8 cellular contexts compared by ENCODE assay signal in genomic region chr2:64114063-64114911, GRCh38. TPM values are rescaled to one million over a fixed set of nuclear protein-coding genes. Genes with fewer than 3 reads are reported as not detected.
DNase-seq lines count a peak whose midpoint lies in the region; ATAC-seq, FAIRE-seq and TF ChIP-seq lines count a peak whose summit lies in the region.

No MANE protein-coding gene starts in this region.

- peaks cover 0 to 2% (median 0%) of the 10 kb centered on the region in 8 donors for H3K9me3 Mint-ChIP-seq in CD4-positive, alpha-beta memory T cell
- peaks cover 0 to 2% (median 0%) of the 10 kb centered on the region in 11 donors for H3K9me3 Mint-ChIP-seq in naive thymus-derived CD4-positive, alpha-beta T cell

- SMC1A ChIA-PET in GM12878 (lab: Charles Lee; ENCODE audit: uncharacterized antibody, unreplicated experiment), result interaction anchor here (1.0 to 23.5 kb wide), 16 partner anchors 9 to 216 kb away, joined by 3 to 495 read pairs (median 5); no protein-coding TSS in a partner anchor

- BruUV-seq in GM12878 (replicated peaks; lab: Mats Ljungman, UMichigan), result no TSS peak

- H3K27me3 ChIP-seq in CD4-positive, alpha-beta memory T cell (ENCODE audit: insufficient read depth, low read length), result no peaks in the 10 kb centered on the region
- H3K27me3 ChIP-seq in GM12878 (replicated peaks in 1 of 2; ENCODE audit: control insufficient read depth in 2 of 2, insufficient read depth in 2 of 2, low read length in 1 of 2), result no peaks in the 10 kb centered on the region
- H3K27me3 ChIP-seq in naive thymus-derived CD4-positive, alpha-beta T cell (ENCODE audit: control insufficient read depth in 2 of 2, insufficient read depth in 2 of 2, low read length in 2 of 2), result no peaks in the 10 kb centered on the region

- H2AFZ ChIP-seq in GM12878 (ENCODE audit: control insufficient read depth, low read depth, low read length), result no peak overlapping the region

- DNase-seq in CD4-positive, alpha-beta memory T cell, result peak; percentile 27 to 40 (median 31)
- DNase-seq in HS-5 (ENCODE audit: low read depth), result peak; percentile 62
- peak; percentile 56 for DNase-seq in GM12878 (ENCODE audit: low read depth, low spot score)
- DNase-seq in naive thymus-derived CD4-positive, alpha-beta T cell, result peak in 5 of 9 donors; percentile 7 to 45 (median 34)
- no peak for DNase-seq in NCI-H524 treated with DMSO at 0.1 percent for 48 hours (lab: John Stamatoyannopoulos, UW)
- DNase-seq in posterior cingulate gyrus, result no peak
- no peak for DNase-seq in NCI-H146 (lab: John Stamatoyannopoulos, UW)

- no peak for TF ChIP-seq POLR2A in GM12878 (IDR thresholded peaks at IDR 0.05; ENCODE audit: low read depth, low read length)

- RAD21 ChIA-PET in GM12878 (lab: Charles Lee; ENCODE audit: unreplicated experiment), result interaction anchor here (0.7 to 2.4 kb wide), 10 partner anchors 9 to 214 kb away, joined by 3 to 10 read pairs (median 4); no protein-coding TSS in a partner anchor

- peak; percentile 47 for ATAC-seq in GM19438 (IDR thresholded peaks at IDR 0.05; ENCODE audit: low read depth, unreplicated experiment)
- peak; percentile 65 for ATAC-seq in GM12878
- peak; percentile 81 for ATAC-seq in naive thymus-derived CD4-positive, alpha-beta T cell

- intact Hi-C loops in CD4-positive, alpha-beta memory T cell (cut with micrococcal nuclease), result loop anchor here (2.0 kb wide), 1 partner anchor 21 kb away; no protein-coding TSS in a partner anchor
- intact Hi-C loops in GM12878 (cut with micrococcal nuclease; ENCODE audit: unreplicated experiment) (no loop called here), posterior cingulate gyrus (cut with DNase I) (no loop called here)
- intact Hi-C loops in naive thymus-derived CD4-positive, alpha-beta T cell (cut with micrococcal nuclease), result loop anchor here (1.0 to 5.0 kb wide), 8 partner anchors 13 to 493 kb away; no protein-coding TSS in a partner anchor

- POLR2A ChIA-PET in CD4-positive, alpha-beta memory T cell (lab: Charles Lee; ENCODE audit: partially characterized antibody), result interaction anchor here (1.9 kb wide), 1 partner anchor 212 kb away, joined by 4 read pairs; no protein-coding TSS in a partner anchor
- POLR2A ChIA-PET in GM12878 (lab: Charles Lee), result interaction anchor here (0.7 to 2.1 kb wide), 4 partner anchors 8 to 90 kb away, joined by 3 to 4 read pairs (median 3); no protein-coding TSS in a partner anchor
- POLR2A ChIA-PET in naive thymus-derived CD4-positive, alpha-beta T cell (lab: Charles Lee), result no interaction called here

- H3K79me2 ChIP-seq in GM12878 (ENCODE audit: control insufficient read depth, insufficient read depth, low read length), result peaks cover 98% of the 10 kb centered on the region

- peak overlapping the region in 7 of 8 donors; percentile 9 to 70 (median 36) for H3K4me3 Mint-ChIP-seq in CD4-positive, alpha-beta memory T cell
- H3K4me3 Mint-ChIP-seq in naive thymus-derived CD4-positive, alpha-beta T cell, result peak overlapping the region; percentile 12 to 75 (median 66)

- no peak overlapping the region for H3K4me3 ChIP-seq in CD4-positive, alpha-beta memory T cell (ENCODE audit: low read length in 2 of 2)
- H3K4me3 ChIP-seq in GM12878, result peak overlapping the region; percentile 28; the same call in 1 of the 2 replicates
- H3K4me3 ChIP-seq in naive thymus-derived CD4-positive, alpha-beta T cell (ENCODE audit: low read length), result no peak overlapping the region

- peak overlapping the region; percentile 56 for H3K4me2 ChIP-seq in GM12878 (ENCODE audit: control insufficient read depth, insufficient read depth)

- CTCF ChIA-PET in CD4-positive, alpha-beta memory T cell (lab: Charles Lee; ENCODE audit: partially characterized antibody), result no interaction called here
- CTCF ChIA-PET in GM12878 (lab: Yijun Ruan, JAX), result interaction anchor here (1.7 to 2.6 kb wide), 4 partner anchors 8 to 212 kb away, joined by 5 to 13 read pairs (median 8); no protein-coding TSS in a partner anchor
- CTCF ChIA-PET in naive thymus-derived CD4-positive, alpha-beta T cell (lab: Charles Lee), result interaction anchor here (0.7 kb wide), 1 partner anchor 150 kb away, joined by 4 read pairs; no protein-coding TSS in a partner anchor

- peak; percentile 59 to 82; a peak in 3 of 4 replicates for TF ChIP-seq EP300 in GM12878 (IDR thresholded peaks at IDR 0.05; ENCODE audit: borderline replicate concordance in 1 of 2, control insufficient read depth in 1 of 2, low read depth in 2 of 2, low read length in 2 of 2)

- no peaks in the 10 kb centered on the region for H3K27me3 Mint-ChIP-seq in CD4-positive, alpha-beta memory T cell
- H3K27me3 Mint-ChIP-seq in naive thymus-derived CD4-positive, alpha-beta T cell, result no peaks in the 10 kb centered on the region

- peaks cover 47 to 75% (median 59%) of the 10 kb centered on the region in 4 donors for H3K4me1 Mint-ChIP-seq in CD4-positive, alpha-beta memory T cell
- peaks cover 55 to 94% (median 85%) of the 10 kb centered on the region in 7 donors for H3K4me1 Mint-ChIP-seq in naive thymus-derived CD4-positive, alpha-beta T cell

- no peaks in the 10 kb centered on the region for H3K36me3 ChIP-seq in CD4-positive, alpha-beta memory T cell (ENCODE audit: insufficient read depth, low read length)
- H3K36me3 ChIP-seq in GM12878 (ENCODE audit: control insufficient read depth in 2 of 2, insufficient read depth in 2 of 2, low read length in 1 of 2), result peaks cover 0 to 3% of the 10 kb centered on the region in 2 experiments; a peak in 2 of 4 replicates
- H3K36me3 ChIP-seq in naive thymus-derived CD4-positive, alpha-beta T cell (ENCODE audit: control insufficient read depth in 2 of 3, insufficient read depth in 3 of 3, low read length in 3 of 3), result no peaks in the 10 kb centered on the region

- no peaks in the 10 kb centered on the region for H4K20me1 ChIP-seq in GM12878 (ENCODE audit: control insufficient read depth, insufficient read depth)

- H3K27ac ChIP-seq in CD4-positive, alpha-beta memory T cell (ENCODE audit: low read depth, low read length), result no peak overlapping the region
- peak overlapping the region; percentile 72 for H3K27ac ChIP-seq in GM12878 (ENCODE audit: control insufficient read depth, insufficient read depth)
- no peak overlapping the region for H3K27ac ChIP-seq in naive thymus-derived CD4-positive, alpha-beta T cell (ENCODE audit: low read depth, low read length)

- no peak for FAIRE-seq in GM12878 (lab: Jason Lieb, UNC)

- H3K27ac Mint-ChIP-seq in CD4-positive, alpha-beta memory T cell, result peak overlapping the region; percentile 23 to 77 (median 54)
- peak overlapping the region; percentile 12 to 75 (median 60) for H3K27ac Mint-ChIP-seq in naive thymus-derived CD4-positive, alpha-beta T cell

- 4% methylated on average over 1 of the region's 1 CpG for WGBS in GM12878 (ENCODE audit: insufficient coverage, insufficient replicate concordance, low lambda C conversion rate, missing lambda C conversion rate)

- TF ChIP-seq CTCF in GM12878 (IDR thresholded peaks at IDR 0.05 in 2 of 3, conservative IDR thresholded peaks at IDR 0.05 in 1 of 3; ENCODE audit: control insufficient read depth in 2 of 3, extremely low read depth in 1 of 3, insufficient read depth in 1 of 3, low read depth in 3 of 3, low read length in 3 of 3), result no peak

- in situ Hi-C loops in GM12878 (cut with MboI), result no loop called here

- peaks cover 0 to 5% of the 10 kb centered on the region in 2 donors for H3K36me3 Mint-ChIP-seq in CD4-positive, alpha-beta memory T cell
- H3K36me3 Mint-ChIP-seq in naive thymus-derived CD4-positive, alpha-beta T cell, result peaks cover 0 to 15% (median 4%) of the 10 kb centered on the region in 5 donors

- no peaks in the 10 kb centered on the region for H3K9me3 ChIP-seq in CD4-positive, alpha-beta memory T cell (ENCODE audit: control insufficient read depth in 1 of 2, low read length in 2 of 2)
- no peaks in the 10 kb centered on the region for H3K9me3 ChIP-seq in GM12878 (replicated peaks; ENCODE audit: control insufficient read depth, insufficient read depth, low read length)
- H3K9me3 ChIP-seq in naive thymus-derived CD4-positive, alpha-beta T cell (ENCODE audit: control insufficient read depth in 2 of 3, low read length in 3 of 3), result no peaks in the 10 kb centered on the region

- H3K9ac ChIP-seq in GM12878 (ENCODE audit: control insufficient read depth, insufficient read depth, low read length), result no peak overlapping the region

- TF ChIP-seq RAD21 in GM12878 (IDR thresholded peaks at IDR 0.05; ENCODE audit: insufficient read depth, low read depth, low read length), result no peak

- peaks cover 74% of the 10 kb centered on the region for H3K4me1 ChIP-seq in CD4-positive, alpha-beta memory T cell (ENCODE audit: insufficient read depth, low read length)
- H3K4me1 ChIP-seq in GM12878 (ENCODE audit: control insufficient read depth, insufficient read depth, low read length), result peaks cover 50% of the 10 kb centered on the region
- peaks cover 10 to 32% of the 10 kb centered on the region in 2 donors for H3K4me1 ChIP-seq in naive thymus-derived CD4-positive, alpha-beta T cell (ENCODE audit: control insufficient read depth in 2 of 2, insufficient read depth in 2 of 2, low read length in 2 of 2)

RNA-seq across cellular contexts. Expression of gene PELI1, which starts 29.9 kb away (rescaled TPM):
- total RNA-seq in CD4-positive, alpha-beta memory T cell, result 10 to 100 TPM; 36.7 to 40.5 TPM
- polyA plus RNA-seq in CD4-positive, alpha-beta memory T cell, result 10 to 100 TPM; 11.3 to 15.4 TPM
- total RNA-seq in GM12878 (2013; cell fraction: nucleolus; rRNA removed), result 104 and 128 TPM in 2 replicates
- total RNA-seq in GM12878 (2014; rRNA removed) (40.7 and 46.1 TPM in 2 replicates), GM12878 (2014; rRNA removed; fragmentation: Illumina TruSeq; extraction: Trizol) (32.9 and 33.9 TPM in 2 replicates), GM12878 (2021) (54.6 and 55.4 TPM in 2 replicates)
- polyA plus RNA-seq in GM12878 (2011; ENCODE audit: low read depth), result 19.2 TPM
- polyA plus RNA-seq in GM12878 (2011; rRNA removed) (92.0 and 137 TPM in 2 replicates), GM12878 (2014; fragmentation: Illumina TruSeq; extraction: Trizol) (38.9 and 47.6 TPM in 2 replicates), GM12878 (2014; fragmentation: Nextera tagmentation; extraction: Ambion mirVana) (10 to 100 TPM; 12.1 to 13.2 TPM), GM12878 (2014; rRNA removed) (35.0 and 36.7 TPM in 2 replicates), GM12878 (2016; fragmentation: Nextera tagmentation; extraction: Ambion mirVana) (10 to 100 TPM; 43.9 to 45.3 TPM)
- polyA plus RNA-seq in GM12878 (2011; cell fraction: cytosol; rRNA removed), result 36.5 and 40.9 TPM in 2 replicates
- polyA plus RNA-seq in GM12878 (2011; cell fraction: nucleus; rRNA removed), result 48.4 and 49.6 TPM in 2 replicates
- polyA plus RNA-seq in GM12878 (2012), result 24.6 and 25.7 TPM in 2 replicates
- 60.6 and 77.2 TPM in 2 replicates for polyA minus RNA-seq in GM12878 (2011; rRNA and poly(A)+ RNA removed)
- 25.8 and 30.8 TPM in 2 replicates for polyA minus RNA-seq in GM12878 (2011; cell fraction: cytosol; rRNA and poly(A)+ RNA removed)
- polyA minus RNA-seq in GM12878 (2011; cell fraction: nucleus; rRNA and poly(A)+ RNA removed), result 71.6 and 122 TPM in 2 replicates
- 100 to 1,000 TPM in 2 of 5 experiments, 10 to 100 TPM in 3; 33.4 to 170 (median 57.2) TPM for total RNA-seq in naive thymus-derived CD4-positive, alpha-beta T cell
- 10 to 100 TPM; 12.3 to 15.2 TPM for polyA plus RNA-seq in naive thymus-derived CD4-positive, alpha-beta T cell

Comparison
In these comparisons a context has a peak if more than half of its experiments do, and no peak if none do; other contexts are left out.
1. DNase-seq: peak in CD4-positive, alpha-beta memory T cell (5 of 5), HS-5 (single experiment), GM12878 (single experiment) and naive thymus-derived CD4-positive, alpha-beta T cell (5 of 9); none in NCI-H524 treated with DMSO at 0.1 percent for 48 hours (single experiment), posterior cingulate gyrus (0 of 10) and NCI-H146 (single experiment).
2. intact Hi-C loops: an anchor here in CD4-positive, alpha-beta memory T cell (2.0 kb wide) and naive thymus-derived CD4-positive, alpha-beta T cell (1.0 to 5.0 kb wide); none called in GM12878 and posterior cingulate gyrus.
3. Peak in every context shown above with its lines, with median percentiles within 50 percentile points of each other: ATAC-seq.